16 cellular contexts compared by ENCODE assay signal in the genomic region with DNA sequence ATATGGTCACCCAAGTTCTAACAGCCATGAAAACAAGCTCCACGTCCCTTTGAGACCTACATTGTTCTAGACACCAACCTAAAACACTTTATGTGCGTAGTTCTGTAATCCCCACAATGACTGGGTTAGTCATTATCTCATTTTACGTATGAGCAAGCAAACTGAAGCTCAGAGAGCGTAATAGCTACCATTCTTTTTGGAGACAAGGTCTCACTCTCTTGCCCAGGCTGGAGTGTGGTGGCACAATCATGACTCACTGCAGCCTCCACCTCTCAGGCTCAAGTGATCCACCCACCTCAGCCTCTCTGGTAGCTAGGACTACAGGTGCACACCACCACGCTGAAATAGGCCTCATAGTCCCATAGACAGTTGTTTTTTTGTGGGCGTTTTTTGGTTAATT. TPM values are rescaled to one million over a fixed set of nuclear protein-coding genes. Genes with fewer than 3 reads are reported as not detected.
DNase-seq lines count a peak whose midpoint lies in the region; ATAC-seq and TF ChIP-seq lines count a peak whose summit lies in the region.
"Had no signal": no experiment of that assay in that cellular context is flagged by ENCODE, and none has a peak within 500 bp of the region (broad histone marks: within the 10 kb centered on the region; RNA-seq: fewer than 3 reads in every experiment).

No MANE protein-coding gene starts in this region.

- peaks cover 89 to 99% (median 96%) of the 10 kb centered on the region in 10 experiments for H3K4me1 ChIP-seq in BLaER1 treated with 17β-estradiol and CSF1 and Interleukin-3, amounts not matched to agents 10 nM and 100 nM
- H3K4me1 ChIP-seq in HCT116 (ENCODE audit: control insufficient read depth in 1 of 2, insufficient read depth in 2 of 2, low read length in 2 of 2) (peaks cover 36 to 82% of the 10 kb centered on the region in 2 experiments), neutrophil (ENCODE audit: control insufficient read depth in 1 of 2, insufficient read depth in 1 of 2, low read depth in 1 of 2, low read length in 1 of 2) (peaks cover 90 to 92% of the 10 kb centered on the region in 2 experiments)

- H3K36me3 ChIP-seq in BLaER1 treated with 17β-estradiol and CSF1 and Interleukin-3, amounts not matched to agents 10 nM and 100 nM = peaks cover 20 to 79% (median 57%) of the 10 kb centered on the region in 11 experiments
- peaks cover 13 to 38% of the 10 kb centered on the region in 2 experiments; a peak in 3 of 4 replicates for H3K36me3 ChIP-seq in HCT116 (ENCODE audit: control insufficient read depth in 1 of 2, insufficient read depth in 2 of 2, low read length in 2 of 2)
- no peaks in the 10 kb centered on the region for H3K36me3 ChIP-seq in neutrophil
- H3K36me3 ChIP-seq: cardiac muscle cell had no signal

- no peaks in the 10 kb centered on the region for H3K27me3 ChIP-seq in BLaER1 treated with 17β-estradiol and CSF1 and Interleukin-3, amounts not matched to agents 10 nM and 100 nM
- H3K27me3 ChIP-seq in HCT116 (ENCODE audit: insufficient read depth, low read length) (no peaks in the 10 kb centered on the region), neutrophil (no peaks in the 10 kb centered on the region)
- H3K27me3 ChIP-seq: BE2C, cardiac muscle cell had no signal

- CTCF ChIA-PET in HCT116 (lab: Charles Lee) = interaction anchor here (1.3 kb wide), 1 partner anchor 10 kb away, joined by 3 read pairs; a partner anchor contains a TSS

- H3K4me3 ChIP-seq in BLaER1 treated with 17β-estradiol and CSF1 and Interleukin-3, amounts not matched to agents 10 nM and 100 nM = peak overlapping the region in 7 of 10 experiments; percentile 30 to 58 (median 46); a peak in 8 of 20 replicates
- H3K4me3 ChIP-seq in HCT116 (replicated peaks in 1 of 2; ENCODE audit: low read depth in 1 of 2, low read length in 2 of 2) = no peak overlapping the region
- no peak overlapping the region for H3K4me3 ChIP-seq in neutrophil (ENCODE audit: low read depth in 1 of 2, low read length in 1 of 2)
- H3K4me3 ChIP-seq: cardiac muscle cell had no signal

- TF ChIP-seq RAD21 in HCT116 (IDR thresholded peaks at IDR 0.05; ENCODE audit: low read depth) = no peak

- RAD21 ChIA-PET in HCT116 (lab: Charles Lee; ENCODE audit: low non-redundant PET in 1 of 2, low total read pairs in 2 of 2, uncharacterized antibody in 2 of 2, unreplicated experiment in 2 of 2) = no interaction called here

- no peak for ATAC-seq in HCT116
- ATAC-seq: stimulated activated memory B cell treated with anti-CD40 and anti-IgM and Interleukin-4, amounts not matched to agents 10 μg/mL and 1 μg/mL and 100 μg/mL, for 72 hours had no signal

- H3K36me3 Mint-ChIP-seq in activated naive CD8-positive, alpha-beta T cell = peaks cover 2% of the 10 kb centered on the region

- peaks cover 0 to 17% (median 5%) of the 10 kb centered on the region in 11 experiments; a peak in 11 of 22 replicates for H4K20me1 ChIP-seq in BLaER1 treated with 17β-estradiol and CSF1 and Interleukin-3, amounts not matched to agents 10 nM and 100 nM
- H4K20me1 ChIP-seq in HCT116 (ENCODE audit: insufficient read depth) = peaks cover 6% of the 10 kb centered on the region; the same call in 1 of the 2 replicates

- H3K27ac ChIP-seq in BLaER1 treated with 17β-estradiol and CSF1 and Interleukin-3, amounts not matched to agents 10 nM and 100 nM = peak overlapping the region; percentile 48 to 96 (median 89); a peak in 21 of 22 replicates
- H3K27ac ChIP-seq in HCT116 (ENCODE audit: low read depth, low read length) = peak overlapping the region; percentile 66
- peak overlapping the region; percentile 90 for H3K27ac ChIP-seq in neutrophil
- H3K27ac ChIP-seq: epithelial cell of prostate had no signal

- H3K79me2 ChIP-seq in HCT116 (ENCODE audit: insufficient read depth, low read length) = peaks cover 92% of the 10 kb centered on the region

- H3K9me3 ChIP-seq in BLaER1 treated with 17β-estradiol and CSF1 and Interleukin-3, amounts not matched to agents 10 nM and 100 nM (replicated peaks in 1 of 11) = peaks cover 0 to 15% (median 11%) of the 10 kb centered on the region in 11 experiments; a peak in 14 of 22 replicates
- H3K9me3 ChIP-seq in HCT116 (ENCODE audit: control insufficient read depth in 1 of 2, insufficient read depth in 1 of 2, low read depth in 1 of 2, low read length in 2 of 2) = no peaks in the 10 kb centered on the region
- H3K9me3 ChIP-seq in neutrophil = no peaks in the 10 kb centered on the region
- H3K9me3 ChIP-seq: BE2C had no signal

- TF ChIP-seq POLR2A in HCT116 (IDR thresholded peaks at IDR 0.05; ENCODE audit: borderline replicate concordance, extremely low read depth, insufficient read depth, insufficient read length) = no peak

- no peak for TF ChIP-seq CTCF in HCT116 (IDR thresholded peaks at IDR 0.05 in 2 of 3, conservative IDR thresholded peaks at IDR 0.05 in 1 of 3; ENCODE audit: borderline replicate concordance in 1 of 3, insufficient read depth in 1 of 3, low read depth in 2 of 3, low read length in 2 of 3)
- no peak for TF ChIP-seq CTCF in neutrophil (IDR thresholded peaks at IDR 0.05)

- H3K9me3 Mint-ChIP-seq in activated naive CD8-positive, alpha-beta T cell (ENCODE audit: low read depth) = no peaks in the 10 kb centered on the region
- H3K9me3 Mint-ChIP-seq: activated T-helper 1 cell treated with anti-CD3 and anti-CD28 coated beads, Interleukin-12 subunit alpha, Interleukin-12 subunit beta, Interleukin-2, Interleukin-4 antibody, amounts not matched to agents 30 ng/mL and 10 ng/mL and 1 ng/mL, durations not matched to agents 14 hours and 24 hours and 36 hours; stimulated activated memory B cell treated with anti-CD40 and anti-IgM and Interleukin-4, amounts not matched to agents 10 μg/mL and 1 μg/mL and 100 μg/mL, for 72 hours had no signal

- no peaks in the 10 kb centered on the region for H3K27me3 Mint-ChIP-seq in activated naive CD8-positive, alpha-beta T cell
- H3K27me3 Mint-ChIP-seq: stimulated activated memory B cell treated with anti-CD40 and anti-IgM and Interleukin-4, amounts not matched to agents 10 μg/mL and 1 μg/mL and 100 μg/mL, for 72 hours had no signal

- peak overlapping the region; percentile 65 to 86 (median 78); a peak in 21 of 22 replicates for H3K9ac ChIP-seq in BLaER1 treated with 17β-estradiol and CSF1 and Interleukin-3, amounts not matched to agents 10 nM and 100 nM
- no peak overlapping the region for H3K9ac ChIP-seq in HCT116 (ENCODE audit: low read length)

- no peaks in the 10 kb centered on the region for H3K9me2 ChIP-seq in HCT116 (ENCODE audit: insufficient read depth)

- intact Hi-C loops in HCT116 (cut with micrococcal nuclease) = no loop called here

- peak overlapping the region; percentile 16 for H3K27ac Mint-ChIP-seq in activated naive CD8-positive, alpha-beta T cell

- no TSS peak for BruUV-seq in HCT116 (replicated peaks; lab: Mats Ljungman, UMichigan)

- peaks cover 50% of the 10 kb centered on the region for H3K4me1 Mint-ChIP-seq in activated naive CD8-positive, alpha-beta T cell (ENCODE audit: low read depth)

- H3K4me2 ChIP-seq in BLaER1 treated with 17β-estradiol and CSF1 and Interleukin-3, amounts not matched to agents 10 nM and 100 nM = peak overlapping the region; percentile 81 to 95 (median 91)
- peak overlapping the region; percentile 44 for H3K4me2 ChIP-seq in HCT116 (ENCODE audit: low read length)

- DNase-seq in HCT116 (ENCODE audit: low read depth, low spot score) (no peak), nucleus accumbens (lab: John Stamatoyannopoulos, UW) (no peak), hepatic stellate cell (ENCODE audit: low spot score) (no peak), D341Med (ENCODE audit: low spot score) (no peak), SW 1271 (lab: John Stamatoyannopoulos, UW) (no peak)
- DNase-seq: BE2C, HCEC 1CT, NCI-H1105, T-helper 9 cell had no signal

- no peak overlapping the region for H2AFZ ChIP-seq in HCT116 (ENCODE audit: low read depth, low read length, poor library complexity, severe bottlenecking)

- H3K4me3 Mint-ChIP-seq in activated naive CD8-positive, alpha-beta T cell = no peak overlapping the region
- H3K4me3 Mint-ChIP-seq: stimulated activated memory B cell treated with anti-CD40 and anti-IgM and Interleukin-4, amounts not matched to agents 10 μg/mL and 1 μg/mL and 100 μg/mL, for 72 hours had no signal

- POLR2A ChIA-PET in HCT116 (lab: Charles Lee) = no interaction called here

TF ChIP-seq in HCT116, 20 proteins besides CTCF, POLR2A, EP300 and RAD21:
- TF ChIP-seq SP1 (IDR thresholded peaks at IDR 0.05; ENCODE audit: low read depth) (no peak), ZFX (IDR thresholded peaks at IDR 0.05) (no peak), JUND (IDR thresholded peaks at IDR 0.05) (no peak), YY1 (IDR thresholded peaks at IDR 0.05; ENCODE audit: extremely low read depth, insufficient replicate concordance, low read depth, low read length) (no peak), SRF (IDR thresholded peaks at IDR 0.05; ENCODE audit: low read depth) (no peak), ZNF274 (IDR thresholded peaks at IDR 0.05; ENCODE audit: low read depth, low read length) (no peak)
- TF ChIP-seq, protein P1, sequence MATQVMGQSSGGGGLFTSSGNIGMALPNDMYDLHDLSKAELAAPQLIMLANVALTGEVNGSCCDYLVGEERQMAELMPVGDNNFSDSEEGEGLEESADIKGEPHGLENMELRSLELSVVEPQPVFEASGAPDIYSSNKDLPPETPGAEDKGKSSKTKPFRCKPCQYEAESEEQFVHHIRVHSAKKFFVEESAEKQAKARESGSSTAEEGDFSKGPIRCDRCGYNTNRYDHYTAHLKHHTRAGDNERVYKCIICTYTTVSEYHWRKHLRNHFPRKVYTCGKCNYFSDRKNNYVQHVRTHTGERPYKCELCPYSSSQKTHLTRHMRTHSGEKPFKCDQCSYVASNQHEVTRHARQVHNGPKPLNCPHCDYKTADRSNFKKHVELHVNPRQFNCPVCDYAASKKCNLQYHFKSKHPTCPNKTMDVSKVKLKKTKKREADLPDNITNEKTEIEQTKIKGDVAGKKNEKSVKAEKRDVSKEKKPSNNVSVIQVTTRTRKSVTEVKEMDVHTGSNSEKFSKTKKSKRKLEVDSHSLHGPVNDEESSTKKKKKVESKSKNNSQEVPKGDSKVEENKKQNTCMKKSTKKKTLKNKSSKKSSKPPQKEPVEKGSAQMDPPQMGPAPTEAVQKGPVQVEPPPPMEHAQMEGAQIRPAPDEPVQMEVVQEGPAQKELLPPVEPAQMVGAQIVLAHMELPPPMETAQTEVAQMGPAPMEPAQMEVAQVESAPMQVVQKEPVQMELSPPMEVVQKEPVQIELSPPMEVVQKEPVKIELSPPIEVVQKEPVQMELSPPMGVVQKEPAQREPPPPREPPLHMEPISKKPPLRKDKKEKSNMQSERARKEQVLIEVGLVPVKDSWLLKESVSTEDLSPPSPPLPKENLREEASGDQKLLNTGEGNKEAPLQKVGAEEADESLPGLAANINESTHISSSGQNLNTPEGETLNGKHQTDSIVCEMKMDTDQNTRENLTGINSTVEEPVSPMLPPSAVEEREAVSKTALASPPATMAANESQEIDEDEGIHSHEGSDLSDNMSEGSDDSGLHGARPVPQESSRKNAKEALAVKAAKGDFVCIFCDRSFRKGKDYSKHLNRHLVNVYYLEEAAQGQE (IDR thresholded peaks at IDR 0.05; ENCODE audit: low read depth) = no peak
TF ChIP-seq in HCT116: peak in this region for 0.

RNA-seq across cellular contexts. Expression of a gene that starts 10.5 kb away (rescaled TPM):
- 30.2 TPM for total RNA-seq in HCT116 (2021; ENCODE audit: unreplicated experiment)
- 17.1 and 18.3 TPM in 2 replicates for polyA plus RNA-seq in HCT116 (2012)

RNA-seq across cellular contexts. Expression of a gene that starts 46.7 kb away (rescaled TPM):
- 123 TPM for total RNA-seq in HCT116 (2021; ENCODE audit: unreplicated experiment)
- polyA plus RNA-seq in HCT116 (2012) = 50.1 and 55.0 TPM in 2 replicates

Comparison
In these comparisons a context has a peak if more than half of its experiments do, and no peak if none do; other contexts are left out.
1. H3K4me3 ChIP-seq: peak in BLaER1 treated with 17β-estradiol and CSF1 and Interleukin-3, amounts not matched to agents 10 nM and 100 nM (7 of 10); none in HCT116 (0 of 2) and neutrophil (0 of 2).
2. Peak in every context shown above with its lines, with median percentiles within 50 percentile points of each other: H3K27ac ChIP-seq.